ENCODE assay signal across 26 cellular contexts in the genomic region with DNA sequence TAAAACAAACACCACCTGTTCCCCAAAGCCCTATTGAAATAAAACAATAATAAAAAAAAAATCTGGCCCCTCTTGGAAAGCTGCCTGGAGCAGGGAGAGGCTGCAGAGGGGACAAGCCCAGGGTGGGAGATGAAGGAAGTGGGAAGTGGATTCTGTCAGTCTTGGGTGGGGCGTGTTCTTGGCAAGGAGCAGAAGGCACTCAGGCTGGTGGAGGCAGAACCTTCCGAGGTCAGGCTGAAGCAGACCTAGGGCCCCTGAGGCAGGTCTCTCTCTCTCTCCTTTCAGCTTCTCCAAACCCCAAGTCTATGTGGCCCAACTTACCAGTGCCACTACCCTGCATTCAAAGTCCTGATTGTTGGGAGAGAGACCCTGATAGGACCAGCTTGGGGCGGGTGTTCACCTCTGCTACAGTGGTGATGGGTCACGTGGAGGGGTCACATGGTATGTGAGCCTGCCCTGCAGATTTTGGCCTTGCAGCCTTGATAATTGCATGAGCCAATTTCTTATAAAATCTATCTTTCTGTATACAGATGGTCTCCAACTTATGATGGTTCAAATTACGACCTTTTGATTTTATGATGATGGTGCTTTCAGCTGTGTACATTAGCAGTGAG.
"Had no signal": no experiment of that assay in that cellular context is flagged by ENCODE, and none has a peak within 500 bp of the region (broad histone marks: within the 10 kb centered on the region; RNA-seq: fewer than 3 reads in every experiment).

No MANE protein-coding gene starts in this region.

- ATAC-seq: activated T-cell treated with anti-CD3 and anti-CD28 coated beads, Interleukin-2, amount 50 U/mL, for 4 hours; foreskin keratinocyte; pancreas; right lobe of liver; WTC11 had no signal

- DNase-seq: activated CD4-positive, alpha-beta T cell treated with anti-CD3 and anti-CD28 coated beads for 4 hours; activated CD4-positive, alpha-beta T cell treated with anti-CD3 and anti-CD28 coated beads, Interleukin-2, amount 50 U/mL, for 48 hours; activated CD8-positive, alpha-beta memory T cell treated with anti-CD3 and anti-CD28 coated beads, Interleukin-2, amount 50 U/mL, for 48 hours; activated naive CD4-positive, alpha-beta T cell; activated naive CD8-positive, alpha-beta T cell treated with anti-CD3 and anti-CD28 coated beads for 36 hours; activated T-cell treated with anti-CD3 and anti-CD28 coated beads, Interleukin-2, amount 50 U/mL, for 4 hours; central memory CD4-positive, alpha-beta T cell; effector memory CD4-positive, alpha-beta T cell; foreskin keratinocyte; glutamatergic neuron; kidney glomerular epithelial cell; left ventricle myocardium inferior; mammary epithelial cell; midbrain; nephron progenitor cell; pancreas; right lobe of liver; stimulated activated CD4-positive, alpha-beta T cell treated with anti-CD3 and anti-CD28 coated beads, Interleukin-1b, Interleukin-23, amount 100 ng/mL, for 48 hours; stomach; T1000 had no signal

- H3K27me3 ChIP-seq: foreskin keratinocyte, hepatocyte, pancreas, right lobe of liver, tibial nerve had no signal

- H3K27ac ChIP-seq: foreskin keratinocyte, hepatocyte, left ventricle myocardium inferior, pancreas, right lobe of liver, skin epidermis, stomach, suprapubic skin, tibial nerve had no signal

- H3K4me3 ChIP-seq: hepatocyte, left ventricle myocardium inferior, pancreas, right lobe of liver, skin epidermis, stomach, suprapubic skin, tibial nerve had no signal

- FAIRE-seq: astrocyte, pancreas had no signal

- H3K4me1 ChIP-seq: foreskin keratinocyte, left ventricle myocardium inferior, pancreas, right lobe of liver, stomach, suprapubic skin, tibial nerve had no signal

- H3K4me2 ChIP-seq: hepatocyte had no signal

- H3K79me2 ChIP-seq: hepatocyte had no signal

- H3K36me3 ChIP-seq: left ventricle myocardium inferior, pancreas, right lobe of liver, stomach, suprapubic skin, tibial nerve had no signal

- H3K9me3 ChIP-seq: left ventricle myocardium inferior, pancreas, right lobe of liver, stomach, suprapubic skin, tibial nerve had no signal

- H2AFZ ChIP-seq: hepatocyte had no signal
